Comparison of ENCODE assay signal across 8 cellular contexts in the genomic region with DNA sequence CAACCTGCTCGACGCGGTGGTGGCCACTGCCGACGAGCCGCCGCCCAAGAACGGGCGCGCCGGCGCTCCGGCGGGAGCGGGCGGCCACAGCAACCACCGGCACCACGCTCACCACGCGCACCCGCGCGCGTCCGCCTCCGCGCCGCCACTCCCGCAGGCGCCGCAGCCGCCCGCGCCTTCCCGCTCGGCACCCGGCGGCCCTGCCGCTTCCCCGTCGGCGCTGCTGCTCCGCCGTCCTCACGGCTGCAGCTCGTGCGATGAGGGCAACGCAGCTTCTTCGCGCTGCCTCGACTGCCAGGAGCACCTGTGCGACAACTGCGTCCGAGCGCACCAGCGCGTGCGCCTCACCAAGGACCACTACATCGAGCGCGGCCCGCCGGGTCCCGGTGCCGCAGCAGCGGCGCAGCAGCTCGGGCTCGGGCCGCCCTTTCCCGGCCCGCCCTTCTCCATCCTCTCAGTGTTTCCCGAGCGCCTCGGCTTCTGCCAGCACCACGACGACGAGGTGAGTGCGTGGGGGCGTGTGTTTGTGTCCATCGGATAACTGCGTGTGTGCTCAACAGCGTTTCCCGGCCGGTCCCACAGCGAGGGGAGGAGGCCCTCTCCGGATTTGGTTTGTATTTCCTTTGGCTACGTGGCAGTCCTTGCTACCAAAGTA. TPM values are rescaled to one million over a fixed set of nuclear protein-coding genes. Genes with fewer than 3 reads are reported as not detected.
DNase-seq lines count a peak whose midpoint lies in the region; ATAC-seq, FAIRE-seq and TF ChIP-seq lines count a peak whose summit lies in the region.
"Had no signal": no experiment of that assay in that cellular context is flagged by ENCODE, and none has a peak within 500 bp of the region (broad histone marks: within the 10 kb centered on the region; RNA-seq: fewer than 3 reads in every experiment).

No MANE protein-coding gene starts in this region.

- ATAC-seq in DND-41 (ENCODE audit: insufficient read depth, low read depth) (no peak), HG03108 (IDR thresholded peaks at IDR 0.05; ENCODE audit: unreplicated experiment) (no peak)

- H3K4me3 ChIP-seq in DND-41 (ENCODE audit: low read depth in 1 of 2, low read length in 2 of 2) (0 out of 4 replicates have a peak overlapping the region, but pooled peaks of 1 of the 2 experiments have one; percentile 26), H1 (ENCODE audit: extremely low read depth in 1 of 4, insufficient read depth in 2 of 4, low read depth in 3 of 4, low read length in 4 of 4) (peak overlapping the region; percentile 88 to 98 (median 94)), neutrophil (ENCODE audit: low read depth in 1 of 2, low read length in 1 of 2) (peak overlapping the region; percentile 36 to 62), adrenal gland (peak overlapping the region in 1 of 4 donors; percentile 36)
- H3K4me3 ChIP-seq: uterus had no signal

- CTCF ChIA-PET in H1 (lab: Charles Lee; ENCODE audit: partially characterized antibody): interaction anchor here (0.7 kb wide), 1 partner anchor 80 kb away, joined by 3 read pairs; no protein-coding TSS in a partner anchor

- H3K4me1 ChIP-seq in DND-41 (ENCODE audit: insufficient read depth, low read length): peaks cover 35% of the 10 kb centered on the region
- peaks cover 9 to 22% (median 14%) of the 10 kb centered on the region in 4 experiments for H3K4me1 ChIP-seq in H1 (replicated peaks in 1 of 4; ENCODE audit: control insufficient read depth in 3 of 4, insufficient read depth in 4 of 4, low read length in 3 of 4)
- peaks cover 49 to 51% of the 10 kb centered on the region in 2 experiments for H3K4me1 ChIP-seq in neutrophil (ENCODE audit: control insufficient read depth in 1 of 2, insufficient read depth in 1 of 2, low read depth in 1 of 2, low read length in 1 of 2)
- peaks cover 13 to 14% of the 10 kb centered on the region in 2 donors for H3K4me1 ChIP-seq in adrenal gland (replicated peaks in 1 of 2)

- H2BK12ac ChIP-seq in H1 (ENCODE audit: low read depth, low read length): peak overlapping the region; percentile 51; the same call in 1 of the 2 replicates

- TF ChIP-seq RAD21 in H1 (IDR thresholded peaks at IDR 0.05 in 1 of 2, conservative IDR thresholded peaks at IDR 0.05 in 1 of 2; ENCODE audit: low read depth in 2 of 2, low read length in 2 of 2): no peak

- H4K5ac ChIP-seq in H1 (ENCODE audit: insufficient read length, low read depth, low read length): peak overlapping the region; percentile 95

- H3K27ac ChIP-seq in DND-41 (ENCODE audit: low read length) (no peak overlapping the region), H1 (ENCODE audit: low read depth, low read length) (peak overlapping the region; percentile 95), neutrophil (no peak overlapping the region), adrenal gland (no peak overlapping the region)
- H3K27ac ChIP-seq: uterus had no signal

- intact Hi-C loops in adrenal gland (cut with DNase I): no loop called here

- H3K23ac ChIP-seq in H1 (ENCODE audit: insufficient read length): peak overlapping the region; percentile 18

- 0 out of 2 replicates have a peak, but pooled peaks cover 2% of the 10 kb centered on the region for H3K79me2 ChIP-seq in DND-41 (ENCODE audit: insufficient read depth, low read length)
- peaks cover 66 to 95% of the 10 kb centered on the region in 2 experiments for H3K79me2 ChIP-seq in H1 (ENCODE audit: control insufficient read depth in 1 of 2, insufficient read depth in 2 of 2, low read length in 2 of 2)

- H3K36me3 ChIP-seq in DND-41 (ENCODE audit: insufficient read depth, low read length): no peaks in the 10 kb centered on the region
- H3K36me3 ChIP-seq in H1 (ENCODE audit: control insufficient read depth in 2 of 4, insufficient read depth in 4 of 4, low read length in 3 of 4): peaks cover 24 to 62% (median 34%) of the 10 kb centered on the region in 4 experiments
- H3K36me3 ChIP-seq in neutrophil: no peaks in the 10 kb centered on the region
- no peaks in the 10 kb centered on the region for H3K36me3 ChIP-seq in adrenal gland (replicated peaks in 1 of 2)
- H3K36me3 ChIP-seq: uterus had no signal

- no peaks in the 10 kb centered on the region for H4K20me1 ChIP-seq in DND-41 (ENCODE audit: insufficient read depth, low read length)
- peaks cover 20 to 26% of the 10 kb centered on the region in 2 experiments for H4K20me1 ChIP-seq in H1 (replicated peaks in 1 of 2; ENCODE audit: control insufficient read depth in 1 of 2, insufficient read depth in 2 of 2, low read length in 2 of 2)

- no peak for FAIRE-seq in H1 (lab: Jason Lieb, UNC)

- WGBS in H1 (ENCODE audit: extremely low coverage in 1 of 2, insufficient coverage in 1 of 2, insufficient read length in 1 of 2, insufficient replicate concordance in 2 of 2, low coverage in 1 of 2, low lambda C conversion rate in 2 of 2, missing lambda C conversion rate in 1 of 2), 2 experiments: 2% methylated on average over 46 of the region's 88 CpGs; no CpG with 5 or more reads in 1 of the 2 experiments
- 2 to 27% (median 3%) methylated on average over 2 to 88 of the region's 88 CpGs for WGBS in adrenal gland, 4 donors

- no peak overlapping the region for H2BK20ac ChIP-seq in H1 (ENCODE audit: low read length)

- peak overlapping the region; percentile 99 for H3K18ac ChIP-seq in H1 (ENCODE audit: extremely low read depth, low read length)

- no peak; a peak in 1 of 3 replicates for TF ChIP-seq POLR2A in H1 (IDR thresholded peaks at IDR 0.05; ENCODE audit: control extremely low read depth in 1 of 2, low read depth in 2 of 2, low read length in 2 of 2)
- TF ChIP-seq POLR2A in adrenal gland (IDR thresholded peaks at IDR 0.05): no peak

- peak overlapping the region; percentile 64 for H4K8ac ChIP-seq in H1 (ENCODE audit: extremely low read depth, insufficient read depth, low read length)

- peaks cover 6% of the 10 kb centered on the region for H3K27me3 ChIP-seq in DND-41 (ENCODE audit: insufficient read depth, low read length, poor library complexity)
- H3K27me3 ChIP-seq in H1 (replicated peaks in 1 of 4; ENCODE audit: control insufficient read depth in 3 of 4, extremely low read depth in 1 of 4, insufficient read depth in 3 of 4, low read length in 3 of 4): no peaks in the 10 kb centered on the region
- H3K27me3 ChIP-seq in neutrophil: peaks cover 91% of the 10 kb centered on the region
- H3K27me3 ChIP-seq in adrenal gland: peaks cover 52% of the 10 kb centered on the region

- H3K79me1 ChIP-seq in H1 (ENCODE audit: low read depth, low read length): no peaks in the 10 kb centered on the region

- 0 out of 2 replicates have a peak overlapping the region, but pooled peaks have one; percentile 0 for H2AK5ac ChIP-seq in H1 (ENCODE audit: low read depth, low read length)

- no peak for DNase-seq in DND-41
- peak; percentile 75 for DNase-seq in HuH-7.5 (ENCODE audit: low spot score)
- DNase-seq in H1 (ENCODE audit: low read depth in 1 of 2, low spot score in 2 of 2): no peak
- no peak for DNase-seq in adrenal gland
- no peak for DNase-seq in NCI-H146 treated with DMSO at 0.1 percent for 48 hours (lab: John Stamatoyannopoulos, UW; ENCODE audit: unreplicated experiment)
- DNase-seq: uterus had no signal

- H2BK15ac ChIP-seq in H1 (ENCODE audit: low read length): no peak overlapping the region

- H4K91ac ChIP-seq in H1 (replicated peaks; ENCODE audit: insufficient read length, low read length): peak overlapping the region; percentile 99

- TF ChIP-seq CTCF in DND-41 (IDR thresholded peaks at IDR 0.05; ENCODE audit: borderline replicate concordance, extremely low read depth, low read length, poor library complexity, severe bottlenecking) (no peak), H1 (IDR thresholded peaks at IDR 0.05; ENCODE audit: control extremely low read depth in 1 of 3, insufficient read depth in 1 of 3, low read depth in 1 of 3, low read length in 3 of 3) (no peak), neutrophil (IDR thresholded peaks at IDR 0.05) (no peak), adrenal gland (IDR thresholded peaks at IDR 0.05) (no peak)

- H3K56ac ChIP-seq in H1 (replicated peaks; ENCODE audit: insufficient read length, low read depth, low read length): peak overlapping the region; percentile 94

- no peak for TF ChIP-seq EP300 in H1 (IDR thresholded peaks at IDR 0.05; ENCODE audit: borderline replicate concordance in 1 of 2, low read depth in 2 of 2, low read length in 2 of 2)

- H2AFZ ChIP-seq in DND-41 (ENCODE audit: low read depth, low read length) (no peak overlapping the region), H1 (ENCODE audit: low read length) (no peak overlapping the region)

- POLR2A ChIA-PET in H1 (lab: Charles Lee; ENCODE audit: partially characterized antibody): interaction anchor here (0.6 to 15.1 kb wide), 9 partner anchors 8 to 160 kb away, joined by 3 to 230 read pairs (median 18); no protein-coding TSS in a partner anchor

- H3K14ac ChIP-seq in H1 (ENCODE audit: insufficient read length): no peak overlapping the region

- H3K9me3 ChIP-seq in DND-41 (ENCODE audit: insufficient read depth, low read length, severe bottlenecking): no peaks in the 10 kb centered on the region
- H3K9me3 ChIP-seq in H1 (ENCODE audit: insufficient read depth in 2 of 2, low read depth in 1 of 2, low read length in 1 of 2): no peaks in the 10 kb centered on the region
- H3K9me3 ChIP-seq in neutrophil: no peaks in the 10 kb centered on the region
- no peaks in the 10 kb centered on the region for H3K9me3 ChIP-seq in adrenal gland (replicated peaks in 1 of 3)
- H3K9me3 ChIP-seq: uterus had no signal

- H3K4me2 ChIP-seq in DND-41 (ENCODE audit: insufficient read depth, low read length) (peak overlapping the region; percentile 66; the same call in 1 of the 2 replicates), H1 (ENCODE audit: insufficient read depth in 1 of 2, low read depth in 2 of 2, low read length in 2 of 2) (peak overlapping the region; percentile 93 to 96)

- H2BK5ac ChIP-seq in H1 (ENCODE audit: low read depth, low read length): peak overlapping the region; percentile 98

- peak overlapping the region; percentile 70 for H2BK120ac ChIP-seq in H1 (replicated peaks; ENCODE audit: low read depth, low read length)

- H3K4ac ChIP-seq in H1 (replicated peaks; ENCODE audit: insufficient read length, low read depth, low read length): peak overlapping the region; percentile 55

- H3K9ac ChIP-seq in DND-41 (ENCODE audit: low read depth, low read length): no peak overlapping the region
- peak overlapping the region; percentile 92 to 99 (median 94) for H3K9ac ChIP-seq in H1 (replicated peaks in 1 of 4; ENCODE audit: extremely low read depth in 1 of 4, low read depth in 3 of 4, low read length in 3 of 4)

- peaks cover 10% of the 10 kb centered on the region; the same call in 1 of the 2 replicates for H3K23me2 ChIP-seq in H1 (ENCODE audit: low read depth, low read length)

RNA-seq across cellular contexts. Expression of gene TRIM71, which starts 0.8 kb away (rescaled TPM):
- total RNA-seq in H1 (2021; fragmentation: NEBNext Ultra II Directional; extraction: Animal tissue kit (Norgen Biotek cat#: 25700)): 293 and 296 TPM in 2 replicates
- 53.7 and 69.5 TPM in 2 replicates for polyA plus RNA-seq in H1 (2011; rRNA removed)
- polyA plus RNA-seq in H1 (2011; cell fraction: cytosol; rRNA removed): 68.9 TPM
- 102 TPM for polyA plus RNA-seq in H1 (2011; cell fraction: nucleus; rRNA removed)
- polyA plus RNA-seq in H1 (2012, experiment 1 of 2): 85.2 to 149 TPM (median 103 TPM) in 4 replicates
- polyA plus RNA-seq in H1 (2012, experiment 2 of 2): 12.6 TPM
- 97.8 TPM for polyA plus RNA-seq in H1 (2013, experiment 1 of 2)
- 89.4 TPM for polyA plus RNA-seq in H1 (2013, experiment 2 of 2)
- 269 and 275 TPM in 2 replicates for polyA minus RNA-seq in H1 (2011; rRNA and poly(A)+ RNA removed)
- polyA minus RNA-seq in H1 (2011; cell fraction: cytosol; rRNA and poly(A)+ RNA removed): 280 TPM
- polyA minus RNA-seq in H1 (2011; cell fraction: nucleus; rRNA and poly(A)+ RNA removed): 319 TPM
- total RNA-seq in adrenal gland: under 1 TPM in 3 of 8 donors, not detected in 5; 0.03 to 0.25 (median 0.23) TPM
- polyA plus RNA-seq in adrenal gland: not detected

Comparison
In these comparisons a context has a peak if more than half of its experiments do, and no peak if none do; other contexts are left out.
1. RNA of gene TRIM71, which starts 0.8 kb away (total RNA-seq): 293 to 296 TPM in H1; 0.03 to 0.25 TPM in adrenal gland; every median in the first group is over 100 times any median in the second.